ENCODE assay signal across 18 cellular contexts in the genomic region with DNA sequence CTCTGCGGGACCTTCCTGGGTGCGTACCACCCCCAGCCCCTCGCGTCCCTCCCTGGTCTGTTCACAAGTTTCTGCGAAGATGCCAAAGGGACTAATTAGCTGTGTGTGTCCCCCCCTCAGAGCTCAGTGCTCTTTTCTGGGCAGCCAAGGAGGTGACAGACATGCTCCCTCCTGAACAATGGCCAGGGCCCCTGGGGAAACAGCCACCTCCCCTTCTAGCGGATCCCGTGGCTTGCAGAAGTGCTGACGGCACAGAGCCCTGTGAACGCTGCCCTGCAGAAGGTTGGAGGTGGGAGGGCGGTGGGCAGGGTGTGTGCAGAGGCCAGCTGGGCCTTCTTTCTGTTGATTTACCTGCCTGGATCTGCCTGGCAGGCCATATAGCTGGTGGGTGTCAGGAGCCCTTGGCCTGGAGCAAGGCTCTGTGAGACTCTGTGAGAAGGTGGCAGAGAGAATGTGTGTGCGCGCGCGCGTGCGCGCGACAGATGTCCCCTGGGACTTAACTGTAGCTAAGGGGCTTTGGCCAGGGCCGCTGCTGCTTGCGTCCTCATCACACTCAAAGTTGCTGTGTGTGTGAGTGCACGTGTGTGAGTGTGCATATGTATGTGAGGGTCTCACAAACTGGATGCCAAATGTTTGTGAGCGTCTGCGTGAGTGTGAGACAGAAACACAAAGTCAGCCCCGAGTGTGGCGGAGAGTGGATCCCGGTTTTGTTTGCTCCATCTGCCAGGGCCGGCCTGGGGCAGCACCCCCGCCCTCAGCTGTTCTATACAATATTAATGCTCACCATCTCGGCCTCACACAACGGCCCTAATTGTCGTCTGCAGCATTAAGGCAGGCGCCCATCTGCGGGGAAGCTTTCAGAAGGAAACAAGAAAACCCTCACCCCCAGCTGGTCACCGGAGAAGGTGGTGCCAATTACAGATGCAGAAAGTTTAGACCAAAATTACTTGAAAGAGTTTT. TPM values are rescaled to one million over a fixed set of nuclear protein-coding genes. Genes with fewer than 3 reads are reported as not detected.
A peak's percentile ranks its signal among the peaks of the same experiment; 100 is the strongest.
DNase-seq lines count a peak whose midpoint lies in the region; ATAC-seq lines count a peak whose summit lies in the region.
"Had no signal": no experiment of that assay in that cellular context is flagged by ENCODE, and none has a peak within 500 bp of the region (broad histone marks: within the 10 kb centered on the region; RNA-seq: fewer than 3 reads in every experiment).

No MANE protein-coding gene starts in this region.

- H3K79me1 ChIP-seq in mesendoderm (ENCODE audit: low read length) = no peaks in the 10 kb centered on the region

- no peaks in the 10 kb centered on the region for H3K9me3 ChIP-seq in HUES6 (ENCODE audit: control insufficient read depth, insufficient read depth, low read depth, low read length)
- H3K9me3 ChIP-seq: BLaER1 treated with 17β-estradiol and CSF1 and Interleukin-3, amounts not matched to agents 10 nM and 100 nM; HAP-1; thyroid gland had no signal

- peak; percentile 47 for DNase-seq in DMS79 (lab: John Stamatoyannopoulos, UW)
- DNase-seq in NCI-H82 (lab: John Stamatoyannopoulos, UW) = peak; percentile 95
- DNase-seq in mesendoderm = peak; percentile 88
- DNase-seq in GM19238 (ENCODE audit: insufficient read length, low spot score) = no peak
- DNase-seq: activated B cell treated with CpG ODN at 0.5 μM for 24 hours; activated effector memory CD4-positive, alpha-beta T cell treated with Interleukin-2 at 50 U/mL for 16 hours; EL; thyroid gland had no signal

- H2BK120ac ChIP-seq in mesendoderm (ENCODE audit: low read depth, low read length) = no peak overlapping the region

- H3K27me3 ChIP-seq in HUES6 (ENCODE audit: control insufficient read depth, insufficient read depth, low read length) = peaks cover 68% of the 10 kb centered on the region
- H3K27me3 ChIP-seq in mesendoderm (ENCODE audit: insufficient read depth, low read length, poor library complexity) = no peaks in the 10 kb centered on the region
- H3K27me3 ChIP-seq: thyroid gland had no signal

- H3K4me3 ChIP-seq in HUES6 (ENCODE audit: low read depth, low read length) = peak overlapping the region; percentile 9; the same call in 1 of the 2 replicates
- H3K4me3 ChIP-seq in mesendoderm (ENCODE audit: low read length) = no peak overlapping the region
- H3K4me3 ChIP-seq: BLaER1 treated with 17β-estradiol and CSF1 and Interleukin-3, amounts not matched to agents 10 nM and 100 nM; coronary artery; HAP-1; smooth muscle cell; thyroid gland had no signal

- H3K79me2 ChIP-seq in mesendoderm (ENCODE audit: control insufficient read depth, insufficient read depth, low read length) = no peaks in the 10 kb centered on the region

- H2AK5ac ChIP-seq in mesendoderm (ENCODE audit: low read length) = no peak overlapping the region

- H2BK15ac ChIP-seq in mesendoderm (replicated peaks; ENCODE audit: low read depth) = no peak overlapping the region

- peak overlapping the region; percentile 68 for H3K56ac ChIP-seq in mesendoderm (ENCODE audit: low read length)

- no peak overlapping the region for H3K18ac ChIP-seq in mesendoderm (ENCODE audit: low read length)

- H3K4me1 ChIP-seq in HUES6 (ENCODE audit: control insufficient read depth, insufficient read depth, low read length) (peaks cover 51% of the 10 kb centered on the region), mesendoderm (ENCODE audit: control insufficient read depth, low read depth, low read length) (peaks cover 10% of the 10 kb centered on the region)
- H3K4me1 ChIP-seq: HAP-1, thyroid gland had no signal

- no peak overlapping the region for H2BK5ac ChIP-seq in mesendoderm (ENCODE audit: low read length)

- H3K36me3 ChIP-seq in HUES6 (ENCODE audit: control insufficient read depth, insufficient read depth, low read length) (no peaks in the 10 kb centered on the region), mesendoderm (ENCODE audit: control insufficient read depth, insufficient read depth, low read length) (no peaks in the 10 kb centered on the region)
- H3K36me3 ChIP-seq: BLaER1 treated with 17β-estradiol and CSF1 and Interleukin-3, amounts not matched to agents 10 nM and 100 nM; HAP-1; thyroid gland had no signal

- no peak overlapping the region for H4K5ac ChIP-seq in mesendoderm (ENCODE audit: low read length)

- H3K27ac ChIP-seq in HUES6 (ENCODE audit: low read depth, low read length) (no peak overlapping the region), mesendoderm (ENCODE audit: low read depth, low read length) (peak overlapping the region; percentile 23)
- H3K27ac ChIP-seq: BLaER1 treated with 17β-estradiol and CSF1 and Interleukin-3, amounts not matched to agents 10 nM and 100 nM; coronary artery; parathyroid adenoma; thyroid gland had no signal

- ATAC-seq in GM18498 (IDR thresholded peaks at IDR 0.05; ENCODE audit: unreplicated experiment) = no peak
- no peak for ATAC-seq in GM21360 (IDR thresholded peaks at IDR 0.05; ENCODE audit: unreplicated experiment)

- H3K9ac ChIP-seq in HUES6 (ENCODE audit: low read length) (no peak overlapping the region), mesendoderm (ENCODE audit: low read length) (peak overlapping the region; percentile 20)
- H3K9ac ChIP-seq: BLaER1 treated with 17β-estradiol and CSF1 and Interleukin-3, amounts not matched to agents 10 nM and 100 nM; parathyroid adenoma had no signal

- WGBS in mesendoderm (ENCODE audit: extremely low coverage, insufficient coverage, low lambda C conversion rate) = no CpG with 5 or more reads among the region's 34 CpGs

- H4K8ac ChIP-seq in mesendoderm (ENCODE audit: low read depth, low read length) = no peak overlapping the region

- H3K23ac ChIP-seq in mesendoderm (ENCODE audit: low read length) = no peak overlapping the region

- H3K4ac ChIP-seq in mesendoderm (ENCODE audit: low read depth, low read length) = no peak overlapping the region

- H3K4me2 ChIP-seq in mesendoderm (ENCODE audit: low read length) = peak overlapping the region; percentile 15
- H3K4me2 ChIP-seq: BLaER1 treated with 17β-estradiol and CSF1 and Interleukin-3, amounts not matched to agents 10 nM and 100 nM; smooth muscle cell had no signal

RNA-seq across cellular contexts. Expression of a gene that starts 3.4 kb away (rescaled TPM):
- 0.32 TPM for polyA plus RNA-seq in mesendoderm (2013, experiment 1 of 2)
- polyA plus RNA-seq in mesendoderm (2013, experiment 2 of 2) = 0.31 TPM
- polyA plus RNA-seq: IMR-90, keratinocyte, smooth muscle cell had no signal

RNA-seq across cellular contexts. Expression of a gene that starts 53.5 kb away (rescaled TPM):
- polyA plus RNA-seq in mesendoderm (2013, experiment 1 of 2) = not detected
- polyA plus RNA-seq in mesendoderm (2013, experiment 2 of 2) = not detected
- polyA plus RNA-seq: IMR-90, keratinocyte, smooth muscle cell had no signal
